ENCODE assay signal across 9 cellular contexts in genomic region chr5:113510836-113511451, GRCh38. TPM values are rescaled to one million over a fixed set of nuclear protein-coding genes. Genes with fewer than 3 reads are reported as not detected.
DNase-seq lines count a peak whose midpoint lies in the region; FAIRE-seq and TF ChIP-seq lines count a peak whose summit lies in the region.
"Had no signal": no experiment of that assay in that cellular context is flagged by ENCODE, and none has a peak within 500 bp of the region (broad histone marks: within the 10 kb centered on the region; RNA-seq: fewer than 3 reads in every experiment).

No MANE protein-coding gene starts in this region.

- H3K4me3 Mint-ChIP-seq in astrocyte (ENCODE audit: unreplicated experiment) = no peak overlapping the region
- no peak overlapping the region for H3K4me3 Mint-ChIP-seq in activated T-helper 2 cell treated with anti-CD3 and anti-CD28 coated beads, Interferon-gamma antibody, Interleukin-2, Interleukin-4, amounts not matched to agents 10 μg/mL and 5 μg/mL and 100 μg/mL, durations not matched to agents 14 hours and 24 hours and 36 hours (ENCODE audit: low read depth)

- intact Hi-C loops in activated T-helper 2 cell treated with anti-CD3 and anti-CD28 coated beads, Interferon-gamma antibody, Interleukin-2, Interleukin-4, amounts not matched to agents 10 μg/mL and 5 μg/mL and 100 μg/mL, durations not matched to agents 14 hours and 24 hours and 36 hours (cut with micrococcal nuclease) = loop anchor here (2.0 kb wide), 1 partner anchor 174 kb away; no protein-coding TSS in a partner anchor

- no peak overlapping the region for H3K4me3 ChIP-seq in LNCaP clone FGC (ENCODE audit: low read depth, low read length)
- no peak overlapping the region for H3K4me3 ChIP-seq in astrocyte (ENCODE audit: insufficient read depth, low read depth, low read length)
- H3K4me3 ChIP-seq in neural cell (ENCODE audit: low read length) = no peak overlapping the region
- H3K4me3 ChIP-seq: SJCRH30 had no signal

- H3K36me3 ChIP-seq in astrocyte (ENCODE audit: insufficient read depth, low read length) = no peaks in the 10 kb centered on the region
- no peaks in the 10 kb centered on the region for H3K36me3 ChIP-seq in neural cell (ENCODE audit: insufficient read depth, low read length)
- H3K36me3 ChIP-seq: SJCRH30 had no signal

- CTCF ChIA-PET in GM10248 (lab: Yijun Ruan, JAX) = interaction anchor here (1.0 to 3.5 kb wide), 12 partner anchors 8 to 662 kb away, joined by 3 to 23 read pairs (median 4); no protein-coding TSS in a partner anchor

- H3K9me2 ChIP-seq in neural cell (ENCODE audit: insufficient read depth, low read length) = no peaks in the 10 kb centered on the region

- H3K4me1 Mint-ChIP-seq in astrocyte (ENCODE audit: low read depth, unreplicated experiment) = peaks cover 4% of the 10 kb centered on the region
- H3K4me1 Mint-ChIP-seq in activated T-helper 2 cell treated with anti-CD3 and anti-CD28 coated beads, Interferon-gamma antibody, Interleukin-2, Interleukin-4, amounts not matched to agents 10 μg/mL and 5 μg/mL and 100 μg/mL, durations not matched to agents 14 hours and 24 hours and 36 hours (ENCODE audit: low read depth) = peaks cover 37% of the 10 kb centered on the region

- TF ChIP-seq CTCF in GM10248 (IDR thresholded peaks at IDR 0.05; ENCODE audit: control extremely low read depth, extremely low read depth, low read depth, missing control alignments) = peak; percentile 49
- TF ChIP-seq CTCF in LNCaP clone FGC (IDR thresholded peaks at IDR 0.05; ENCODE audit: control insufficient read depth, extremely low read depth, insufficient read depth) = peak; percentile 75
- peak; percentile 49 for TF ChIP-seq CTCF in astrocyte (IDR thresholded peaks at IDR 0.05; ENCODE audit: insufficient read depth, low read depth, low read length)
- TF ChIP-seq CTCF in neural cell (IDR thresholded peaks at IDR 0.05; ENCODE audit: poor library complexity, severe bottlenecking) = peak; percentile 84

- H3F3A ChIP-seq in neural cell (ENCODE audit: insufficient read depth, low read length, poor library complexity, severe bottlenecking) = no peaks in the 10 kb centered on the region

- no peak overlapping the region for H3K27ac ChIP-seq in astrocyte (ENCODE audit: low read depth, low read length)
- H3K27ac ChIP-seq in neural cell (ENCODE audit: low read length) = no peak overlapping the region
- H3K27ac ChIP-seq: SJCRH30 had no signal

- no peaks in the 10 kb centered on the region for H3K36me3 Mint-ChIP-seq in astrocyte (ENCODE audit: low read depth, unreplicated experiment)
- peaks cover 9% of the 10 kb centered on the region for H3K36me3 Mint-ChIP-seq in activated T-helper 2 cell treated with anti-CD3 and anti-CD28 coated beads, Interferon-gamma antibody, Interleukin-2, Interleukin-4, amounts not matched to agents 10 μg/mL and 5 μg/mL and 100 μg/mL, durations not matched to agents 14 hours and 24 hours and 36 hours (ENCODE audit: low read depth)

- no peak for TF ChIP-seq EP300 in neural cell (conservative IDR thresholded peaks at IDR 0.05; ENCODE audit: poor library complexity, severe bottlenecking)

- H3K27me3 ChIP-seq in astrocyte (ENCODE audit: insufficient read depth, low read length) (no peaks in the 10 kb centered on the region), neural cell (ENCODE audit: insufficient read depth, low read depth, low read length) (no peaks in the 10 kb centered on the region)
- H3K27me3 ChIP-seq: SJCRH30 had no signal

- peaks cover 5% of the 10 kb centered on the region for H3K4me1 ChIP-seq in astrocyte (ENCODE audit: insufficient read depth, low read length)
- H3K4me1 ChIP-seq: SJCRH30 had no signal

- DNase-seq in GM10248 (ENCODE audit: extremely low spot score) (peak; percentile 29), LNCaP clone FGC (ENCODE audit: low read depth) (peak; percentile 34), astrocyte (ENCODE audit: low read depth) (no peak), NCI-H774 (lab: John Stamatoyannopoulos, UW) (no peak), globus pallidus (ENCODE audit: low spot score) (no peak)
- DNase-seq in activated T-helper 2 cell treated with anti-CD3 and anti-CD28 coated beads, Interferon-gamma antibody, Interleukin-2, Interleukin-4, amounts not matched to agents 10 μg/mL and 5 μg/mL and 100 μg/mL, durations not matched to agents 14 hours and 24 hours and 36 hours (ENCODE audit: low spot score) = no peak
- DNase-seq in stimulated activated CD4-positive, alpha-beta T cell treated with anti-CD3 and anti-CD28 coated beads, Interleukin-2, amount 100 ng/mL, for 48 hours = no peak

- H2AFZ ChIP-seq in astrocyte (ENCODE audit: low read depth, low read length) (no peak overlapping the region), neural cell (ENCODE audit: low read depth, low read length) (no peak overlapping the region)

- FAIRE-seq in astrocyte (lab: Jason Lieb, UNC) = peak; percentile 39

- no peaks in the 10 kb centered on the region for H3K9me3 ChIP-seq in astrocyte (ENCODE audit: insufficient read depth, low read depth, low read length)
- no peaks in the 10 kb centered on the region for H3K9me3 ChIP-seq in neural cell (ENCODE audit: low read length)
- H3K9me3 ChIP-seq: SJCRH30 had no signal

- H4K20me1 ChIP-seq in astrocyte (ENCODE audit: insufficient read depth, low read length) = peaks cover 4% of the 10 kb centered on the region
- no peaks in the 10 kb centered on the region for H4K20me1 ChIP-seq in neural cell (ENCODE audit: insufficient read depth)

- no peak overlapping the region for H3K9ac ChIP-seq in astrocyte (ENCODE audit: low read length)
- H3K9ac ChIP-seq in neural cell (ENCODE audit: low read length) = no peak overlapping the region

- no peaks in the 10 kb centered on the region for H3K9me3 Mint-ChIP-seq in astrocyte (ENCODE audit: unreplicated experiment)
- peaks cover 3% of the 10 kb centered on the region for H3K9me3 Mint-ChIP-seq in activated T-helper 2 cell treated with anti-CD3 and anti-CD28 coated beads, Interferon-gamma antibody, Interleukin-2, Interleukin-4, amounts not matched to agents 10 μg/mL and 5 μg/mL and 100 μg/mL, durations not matched to agents 14 hours and 24 hours and 36 hours

- peak; percentile 88 for TF ChIP-seq RAD21 in neural cell (conservative IDR thresholded peaks at IDR 0.05)

- H3K27ac Mint-ChIP-seq in astrocyte (ENCODE audit: unreplicated experiment) = no peak overlapping the region
- no peak overlapping the region for H3K27ac Mint-ChIP-seq in activated T-helper 2 cell treated with anti-CD3 and anti-CD28 coated beads, Interferon-gamma antibody, Interleukin-2, Interleukin-4, amounts not matched to agents 10 μg/mL and 5 μg/mL and 100 μg/mL, durations not matched to agents 14 hours and 24 hours and 36 hours

- no peaks in the 10 kb centered on the region for H3K27me3 Mint-ChIP-seq in astrocyte (ENCODE audit: low read depth, unreplicated experiment)
- H3K27me3 Mint-ChIP-seq in activated T-helper 2 cell treated with anti-CD3 and anti-CD28 coated beads, Interferon-gamma antibody, Interleukin-2, Interleukin-4, amounts not matched to agents 10 μg/mL and 5 μg/mL and 100 μg/mL, durations not matched to agents 14 hours and 24 hours and 36 hours (ENCODE audit: low read depth) = peaks cover 30% of the 10 kb centered on the region

- H3K4me2 ChIP-seq in astrocyte (ENCODE audit: low read length) = no peak overlapping the region
- no peak overlapping the region for H3K4me2 ChIP-seq in neural cell (ENCODE audit: low read length)

- POLR2A ChIA-PET in GM10248 (lab: Yijun Ruan, JAX) = no interaction called here

- H3K79me2 ChIP-seq in astrocyte (ENCODE audit: insufficient read depth, low read length) = peaks cover 28% of the 10 kb centered on the region
- H3K79me2 ChIP-seq in neural cell (replicated peaks; ENCODE audit: insufficient read depth, low read length) = peaks cover 18% of the 10 kb centered on the region

TF ChIP-seq in neural cell, 6 proteins besides CTCF, POLR2A, EP300 and RAD21:
- TF ChIP-seq TAF1 (IDR thresholded peaks at IDR 0.05; ENCODE audit: low read depth) = no peak
- TF ChIP-seq EZH2 (IDR thresholded peaks at IDR 0.05; ENCODE audit: borderline replicate concordance, insufficient read depth, low read length, poor library complexity, severe bottlenecking) = no peak
- no peak for TF ChIP-seq REST (IDR thresholded peaks at IDR 0.05; ENCODE audit: borderline replicate concordance)
- TF ChIP-seq SMC3 (conservative IDR thresholded peaks at IDR 0.05; ENCODE audit: poor library complexity) = peak; percentile 93
- no peak for TF ChIP-seq POLR2AphosphoS5 (IDR thresholded peaks at IDR 0.05)

RNA-seq across cellular contexts. Expression of gene YTHDC2, which starts 2.5 kb away (rescaled TPM):
- total RNA-seq in astrocyte = 21.2 and 23.5 TPM in 2 replicates
- polyA plus RNA-seq in neural cell = 43.7 and 44.3 TPM in 2 replicates
- 105 and 122 TPM in 2 replicates for polyA minus RNA-seq in neural cell
- total RNA-seq in activated T-helper 2 cell treated with anti-CD3 and anti-CD28 coated beads, Interferon-gamma antibody, Interleukin-2, Interleukin-4, amounts not matched to agents 10 μg/mL and 5 μg/mL and 100 μg/mL, durations not matched to agents 14 hours and 24 hours and 36 hours = 23.1 and 23.9 TPM in 2 replicates

RNA-seq across cellular contexts. Expression of gene MCC, which starts 22.7 kb away (rescaled TPM):
- 26.9 and 27.2 TPM in 2 replicates for total RNA-seq in astrocyte
- 2.2 and 4.6 TPM in 2 replicates for polyA plus RNA-seq in neural cell
- 6.6 and 6.8 TPM in 2 replicates for polyA minus RNA-seq in neural cell
- total RNA-seq in activated T-helper 2 cell treated with anti-CD3 and anti-CD28 coated beads, Interferon-gamma antibody, Interleukin-2, Interleukin-4, amounts not matched to agents 10 μg/mL and 5 μg/mL and 100 μg/mL, durations not matched to agents 14 hours and 24 hours and 36 hours = 1.6 and 2.1 TPM in 2 replicates

Comparison
In these comparisons a context has a peak if more than half of its experiments do, and no peak if none do; other contexts are left out.
1. DNase-seq: peak in GM10248 (single experiment) and LNCaP clone FGC (single experiment); none in astrocyte (single experiment), activated T-helper 2 cell treated with anti-CD3 and anti-CD28 coated beads, Interferon-gamma antibody, Interleukin-2, Interleukin-4, amounts not matched to agents 10 μg/mL and 5 μg/mL and 100 μg/mL, durations not matched to agents 14 hours and 24 hours and 36 hours (single experiment), NCI-H774 (single experiment), stimulated activated CD4-positive, alpha-beta T cell treated with anti-CD3 and anti-CD28 coated beads, Interleukin-2, amount 100 ng/mL, for 48 hours (0 of 2) and globus pallidus (single experiment).
2. Peak in every context shown above with its lines, with median percentiles within 50 percentile points of each other: CTCF ChIP-seq.